In genomic region chr6:36985384-36985962, GRCh38 we compare ENCODE assay signal across 9 cellular contexts. TPM values are rescaled to one million over a fixed set of nuclear protein-coding genes. Genes with fewer than 3 reads are reported as not detected.
A peak's percentile ranks its signal among the peaks of the same experiment; 100 is the strongest.
DNase-seq lines count a peak whose midpoint lies in the region; ATAC-seq and TF ChIP-seq lines count a peak whose summit lies in the region.
"Had no signal": no experiment of that assay in that cellular context is flagged by ENCODE, and none has a peak within 500 bp of the region (broad histone marks: within the 10 kb centered on the region; RNA-seq: fewer than 3 reads in every experiment).

No MANE protein-coding gene starts in this region.

- H3K36me3 ChIP-seq in CD8-positive, alpha-beta memory T cell (ENCODE audit: insufficient read depth, low read length), result no peaks in the 10 kb centered on the region
- no peaks in the 10 kb centered on the region for H3K36me3 ChIP-seq in mammary epithelial cell (ENCODE audit: insufficient read depth, low read length)

- H3K27me3 Mint-ChIP-seq in CD8-positive, alpha-beta memory T cell, result peaks cover 0 to 7% of the 10 kb centered on the region in 2 donors
- H3K27me3 Mint-ChIP-seq in naive B cell (no peaks in the 10 kb centered on the region), progenitor cell of endocrine pancreas (peaks cover 3% of the 10 kb centered on the region)
- H3K27me3 Mint-ChIP-seq in T-helper 2 cell treated with Interferon-gamma antibody and Interleukin-4, amounts not matched to agents 5 μg/mL and 100 μg/mL, for 36 hours (ENCODE audit: low read depth), result peaks cover 2% of the 10 kb centered on the region

- ATAC-seq in HG02938 (IDR thresholded peaks at IDR 0.05; ENCODE audit: unreplicated experiment) (peak; percentile 29), naive B cell (ENCODE audit: low read depth in 2 of 2) (peak; percentile 11 to 16)

- POLR2A ChIA-PET in CD8-positive, alpha-beta memory T cell (lab: Charles Lee), result interaction anchor here (0.6 to 2.2 kb wide), 8 partner anchors 20 to 272 kb away, joined by 3 to 15 read pairs (median 4); partner anchors contain the start of genes C6orf89, FGD2 and PPIL1

- H3K4me1 ChIP-seq in CD8-positive, alpha-beta memory T cell (ENCODE audit: insufficient read depth, low read length), result peaks cover 38% of the 10 kb centered on the region
- peaks cover 16% of the 10 kb centered on the region for H3K4me1 ChIP-seq in mammary epithelial cell (ENCODE audit: insufficient read depth, low read length)

- H3K9me3 ChIP-seq in CD8-positive, alpha-beta memory T cell (ENCODE audit: low read length), result no peaks in the 10 kb centered on the region
- no peaks in the 10 kb centered on the region for H3K9me3 ChIP-seq in mammary epithelial cell (replicated peaks; ENCODE audit: insufficient read depth, low read length)

- peak overlapping the region; percentile 91 for H3K4me3 ChIP-seq in CD8-positive, alpha-beta memory T cell (ENCODE audit: low read length)
- peak overlapping the region; percentile 80 to 97 (median 92) for H3K4me3 ChIP-seq in mammary epithelial cell (replicated peaks in 1 of 3; ENCODE audit: insufficient read depth in 1 of 3, low read depth in 2 of 3, low read length in 3 of 3)

- H4K20me1 ChIP-seq in mammary epithelial cell (ENCODE audit: insufficient read depth, low read length), result no peaks in the 10 kb centered on the region

- no TSS peak for BruUV-seq in mammary epithelial cell (replicated peaks; lab: Mats Ljungman, UMichigan)

- H3K27me3 ChIP-seq in CD8-positive, alpha-beta memory T cell (ENCODE audit: insufficient read depth, low read length, poor library complexity, severe bottlenecking), result no peaks in the 10 kb centered on the region
- no peaks in the 10 kb centered on the region for H3K27me3 ChIP-seq in mammary epithelial cell (ENCODE audit: insufficient read depth, low read length)

- H3K36me3 Mint-ChIP-seq in CD8-positive, alpha-beta memory T cell, result peaks cover 0 to 21% (median 4%) of the 10 kb centered on the region in 3 donors
- H3K36me3 Mint-ChIP-seq in naive B cell, result peaks cover 0 to 8% of the 10 kb centered on the region in 2 donors
- H3K36me3 Mint-ChIP-seq in T-helper 2 cell treated with Interferon-gamma antibody and Interleukin-4, amounts not matched to agents 5 μg/mL and 100 μg/mL, for 36 hours (ENCODE audit: low read depth), result peaks cover 7% of the 10 kb centered on the region
- H3K36me3 Mint-ChIP-seq in progenitor cell of endocrine pancreas (ENCODE audit: insufficient read depth), result no peaks in the 10 kb centered on the region

- WGBS in mammary epithelial cell (ENCODE audit: low coverage, missing lambda C conversion rate), result 4% methylated on average over 14 of the region's 26 CpGs

- no peaks in the 10 kb centered on the region for H3K9me3 Mint-ChIP-seq in CD8-positive, alpha-beta memory T cell
- H3K9me3 Mint-ChIP-seq in naive B cell (no peaks in the 10 kb centered on the region), progenitor cell of endocrine pancreas (ENCODE audit: low read depth) (no peaks in the 10 kb centered on the region)
- no peaks in the 10 kb centered on the region for H3K9me3 Mint-ChIP-seq in T-helper 2 cell treated with Interferon-gamma antibody and Interleukin-4, amounts not matched to agents 5 μg/mL and 100 μg/mL, for 36 hours

- H3K27ac Mint-ChIP-seq in CD8-positive, alpha-beta memory T cell, result no peak overlapping the region
- no peak overlapping the region for H3K27ac Mint-ChIP-seq in naive B cell
- H3K27ac Mint-ChIP-seq in T-helper 2 cell treated with Interferon-gamma antibody and Interleukin-4, amounts not matched to agents 5 μg/mL and 100 μg/mL, for 36 hours, result no peak overlapping the region
- H3K27ac Mint-ChIP-seq in progenitor cell of endocrine pancreas, result no peak overlapping the region

- no peak overlapping the region for H3K4me3 Mint-ChIP-seq in CD8-positive, alpha-beta memory T cell
- no peak overlapping the region for H3K4me3 Mint-ChIP-seq in naive B cell
- no peak overlapping the region for H3K4me3 Mint-ChIP-seq in T-helper 2 cell treated with Interferon-gamma antibody and Interleukin-4, amounts not matched to agents 5 μg/mL and 100 μg/mL, for 36 hours
- no peak overlapping the region for H3K4me3 Mint-ChIP-seq in progenitor cell of endocrine pancreas (ENCODE audit: low read depth)

- peak overlapping the region; percentile 82 for H3K27ac ChIP-seq in CD8-positive, alpha-beta memory T cell (ENCODE audit: low read depth, low read length)
- H3K27ac ChIP-seq in mammary epithelial cell (ENCODE audit: insufficient read depth, low read depth, low read length), result peak overlapping the region; percentile 63

- H3K4me2 ChIP-seq in mammary epithelial cell (ENCODE audit: insufficient read depth, low read depth, low read length), result peak overlapping the region; percentile 69

- dilution Hi-C loops in mammary epithelial cell (cut with HindIII; ENCODE audit: low sequenced_read_pairs), result no loop called here

- intact Hi-C loops in mammary epithelial cell (cut with micrococcal nuclease), result no loop called here

- DNase-seq in CD8-positive, alpha-beta memory T cell, result no peak
- no peak for DNase-seq in mammary epithelial cell
- DNase-seq in naive B cell, result no peak
- no peak for DNase-seq in T-helper 2 cell treated with Interferon-gamma antibody and Interleukin-4, amounts not matched to agents 5 μg/mL and 100 μg/mL, for 36 hours (ENCODE audit: low spot score)
- DNase-seq in progenitor cell of endocrine pancreas (ENCODE audit: low spot score, unreplicated experiment), result no peak
- no peak for DNase-seq in hippocampal formation (lab: John Stamatoyannopoulos, UW)
- no peak for DNase-seq in DMS53 treated with DMSO at 0.1 percent for 48 hours (lab: John Stamatoyannopoulos, UW; ENCODE audit: unreplicated experiment)

- peak overlapping the region; percentile 85 for H3K9ac ChIP-seq in mammary epithelial cell (ENCODE audit: insufficient read depth, low read length)

- H3K79me2 ChIP-seq in mammary epithelial cell (ENCODE audit: insufficient read depth, low read length), result peaks cover 54% of the 10 kb centered on the region

- TF ChIP-seq CTCF in mammary epithelial cell (conservative IDR thresholded peaks at IDR 0.05 in 1 of 2, IDR thresholded peaks at IDR 0.05 in 1 of 2; ENCODE audit: extremely low read depth in 1 of 2, insufficient read depth in 1 of 2, low read depth in 1 of 2, low read length in 2 of 2) (no peak), progenitor cell of endocrine pancreas (IDR thresholded peaks at IDR 0.05; ENCODE audit: unreplicated experiment) (no peak)

- H2AFZ ChIP-seq in mammary epithelial cell (ENCODE audit: low read depth, low read length), result peak overlapping the region; percentile 88

- in situ Hi-C loops in mammary epithelial cell (cut with MboI; ENCODE audit: low sequenced_read_pairs in 2 of 2), result loop anchor here in 1 of 2 donors (10.0 kb wide), 1 partner anchor 101 kb away; the partner anchor contains the start of gene C6orf89

- CTCF ChIA-PET in CD8-positive, alpha-beta memory T cell (lab: Charles Lee), result interaction anchor here (1.0 to 2.3 kb wide), 8 partner anchors 32 to 225 kb away, joined by 3 to 19 read pairs (median 5); partner anchors contain the start of gene C6orf89
- CTCF ChIA-PET in mammary epithelial cell (lab: Charles Lee; ENCODE audit: low non-redundant PET), result interaction anchor here (0.5 to 0.6 kb wide), 2 partner anchors 267 to 1420 kb away, joined by 3 read pairs; no protein-coding TSS in a partner anchor

- peaks cover 25 to 33% (median 26%) of the 10 kb centered on the region in 3 donors for H3K4me1 Mint-ChIP-seq in CD8-positive, alpha-beta memory T cell
- H3K4me1 Mint-ChIP-seq in naive B cell, result peaks cover 27 to 34% (median 28%) of the 10 kb centered on the region in 3 donors
- peaks cover 24% of the 10 kb centered on the region for H3K4me1 Mint-ChIP-seq in T-helper 2 cell treated with Interferon-gamma antibody and Interleukin-4, amounts not matched to agents 5 μg/mL and 100 μg/mL, for 36 hours (ENCODE audit: low read depth)
- peaks cover 17% of the 10 kb centered on the region for H3K4me1 Mint-ChIP-seq in progenitor cell of endocrine pancreas (ENCODE audit: low read depth)

RNA-seq across cellular contexts. Expression of gene MTCH1, which starts 0.5 kb away (rescaled TPM):
- total RNA-seq in CD8-positive, alpha-beta memory T cell, result 100 to 1,000 TPM; 116 to 126 TPM
- polyA plus RNA-seq in CD8-positive, alpha-beta memory T cell, result 81.1 TPM
- total RNA-seq in mammary epithelial cell (100 to 1,000 TPM; 102 to 110 TPM), progenitor cell of endocrine pancreas (145 and 146 TPM in 2 replicates)
- polyA plus RNA-seq in mammary epithelial cell (91.9 TPM), naive B cell (ENCODE audit: low read depth in 6 of 6) (10 to 100 TPM; 69.5 to 89.8 (median 88.3) TPM)
- 122 TPM for polyA minus RNA-seq in mammary epithelial cell

RNA-seq across cellular contexts. Expression of gene FGD2, which starts 20.0 kb away (rescaled TPM):
- 1 to 10 TPM; 1.2 to 1.3 TPM for total RNA-seq in CD8-positive, alpha-beta memory T cell
- polyA plus RNA-seq in CD8-positive, alpha-beta memory T cell, result 0.53 TPM
- not detected for total RNA-seq in mammary epithelial cell
- polyA plus RNA-seq in mammary epithelial cell, result not detected
- not detected for polyA minus RNA-seq in mammary epithelial cell
- 100 to 1,000 TPM in 1 of 6 donors, 10 to 100 TPM in 5; 31.5 to 133 (median 69.2) TPM for polyA plus RNA-seq in naive B cell (ENCODE audit: low read depth in 6 of 6)
- not detected in 2 replicates for total RNA-seq in progenitor cell of endocrine pancreas
- total RNA-seq: lung microvascular endothelial cell had no signal

RNA-seq across cellular contexts. Expression of gene PI16, which starts 30.9 kb away (rescaled TPM):
- under 1 TPM; 0.20 to 0.37 TPM for total RNA-seq in CD8-positive, alpha-beta memory T cell
- 13.6 TPM for polyA plus RNA-seq in CD8-positive, alpha-beta memory T cell
- total RNA-seq in mammary epithelial cell (not detected), progenitor cell of endocrine pancreas (not detected in 2 replicates)
- polyA plus RNA-seq in mammary epithelial cell (not detected), naive B cell (ENCODE audit: low read depth in 6 of 6) (1 to 10 TPM; 1.2 to 6.2 (median 2.6) TPM)
- not detected for polyA minus RNA-seq in mammary epithelial cell
- total RNA-seq: lung microvascular endothelial cell had no signal
